ENCODE assay signal across 17 cellular contexts in the genomic region with DNA sequence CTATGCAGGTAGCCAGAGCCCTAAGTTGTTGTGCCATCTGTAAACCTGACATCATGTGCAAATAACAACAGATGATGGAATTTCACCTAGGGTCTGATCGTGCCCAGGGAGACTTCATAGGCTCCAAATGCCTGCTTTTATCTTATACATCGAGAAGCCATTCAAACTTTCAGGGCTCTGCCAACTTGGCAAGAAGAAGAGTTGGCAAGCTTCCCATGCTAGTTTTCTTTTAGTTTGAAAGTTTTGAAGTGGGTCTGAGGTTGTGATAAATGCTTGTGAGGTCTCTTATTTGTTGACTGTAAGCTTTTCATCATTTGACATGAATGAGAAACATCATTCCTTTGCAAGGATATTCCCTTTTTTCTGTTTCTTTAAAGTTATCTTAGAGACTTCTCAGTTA.
"Had no signal": no experiment of that assay in that cellular context is flagged by ENCODE, and none has a peak within 500 bp of the region (broad histone marks: within the 10 kb centered on the region; RNA-seq: fewer than 3 reads in every experiment).

No MANE protein-coding gene starts in this region.

- H3K36me3 Mint-ChIP-seq: activated naive CD4-positive, alpha-beta T cell treated with anti-CD3 and anti-CD28 coated beads, Interleukin-2, amount 50 U/mL, for 24 hours had no signal

- H3K36me3 ChIP-seq: adrenal gland, cardiac muscle cell, gastrocnemius medialis, left lung, right atrium auricular region, tibial nerve, uterus had no signal

- H3K27ac ChIP-seq: adrenal gland, cardiac muscle cell, epithelial cell of prostate, gastrocnemius medialis, left lung, right atrium auricular region, tibial nerve, uterus had no signal

- H3K9me3 ChIP-seq: adrenal gland, gastrocnemius medialis, right atrium auricular region, uterus had no signal

- H3K4me3 Mint-ChIP-seq: activated naive CD4-positive, alpha-beta T cell treated with anti-CD3 and anti-CD28 coated beads, Interleukin-2, amount 50 U/mL, for 24 hours; T-helper 2 cell treated with Interferon-gamma antibody and Interleukin-4, amounts not matched to agents 5 μg/mL and 100 μg/mL, for 36 hours had no signal

- H3K27ac Mint-ChIP-seq: activated naive CD4-positive, alpha-beta T cell treated with anti-CD3 and anti-CD28 coated beads, Interleukin-2, amount 50 U/mL, for 24 hours; progenitor cell of endocrine pancreas; T-helper 2 cell treated with Interferon-gamma antibody and Interleukin-4, amounts not matched to agents 5 μg/mL and 100 μg/mL, for 36 hours had no signal

- H3K4me1 ChIP-seq: adrenal gland, gastrocnemius medialis, left lung, right atrium auricular region, uterus had no signal

- H3K4me3 ChIP-seq: adrenal gland, cardiac muscle cell, gastrocnemius medialis, left lung, right atrium auricular region, tibial nerve, uterus had no signal

- DNase-seq: activated CD4-positive, alpha-beta T cell treated with anti-CD3 and anti-CD28 coated beads, Interleukin-2, amount 50 U/mL, for 4 hours; activated gamma-delta T cell; adrenal gland; gastrocnemius medialis; head of caudate nucleus; left lung; occipital lobe; stimulated activated CD4-positive, alpha-beta T cell treated with anti-CD3 and anti-CD28 coated beads, Interleukin-2, amount 100 ng/mL, for 24 hours; stimulated activated naive CD4-positive, alpha-beta T cell treated with Interleukin-2 at 50 U/mL for 16 hours; uterus had no signal

- H3K4me1 Mint-ChIP-seq: activated naive CD4-positive, alpha-beta T cell treated with anti-CD3 and anti-CD28 coated beads, Interleukin-2, amount 50 U/mL, for 24 hours had no signal

- H3K27me3 Mint-ChIP-seq: activated naive CD4-positive, alpha-beta T cell treated with anti-CD3 and anti-CD28 coated beads, Interleukin-2, amount 50 U/mL, for 24 hours had no signal

- H3K27me3 ChIP-seq: adrenal gland, cardiac muscle cell, gastrocnemius medialis, left lung, right atrium auricular region, tibial nerve, uterus had no signal

- H3K9me3 Mint-ChIP-seq: activated naive CD4-positive, alpha-beta T cell treated with anti-CD3 and anti-CD28 coated beads, Interleukin-2, amount 50 U/mL, for 24 hours had no signal
